16 cellular contexts compared by ENCODE assay signal in genomic region chr21:45432575-45433255, GRCh38. TPM values are rescaled to one million over a fixed set of nuclear protein-coding genes. Genes with fewer than 3 reads are reported as not detected.
DNase-seq lines count a peak whose midpoint lies in the region; ATAC-seq, FAIRE-seq and TF ChIP-seq lines count a peak whose summit lies in the region.
"Had no signal": no experiment of that assay in that cellular context is flagged by ENCODE, and none has a peak within 500 bp of the region (broad histone marks: within the 10 kb centered on the region; RNA-seq: fewer than 3 reads in every experiment).

No MANE protein-coding gene starts in this region.

- no peak for FAIRE-seq in A549 (lab: Jason Lieb, UNC)

- H3K4me1 ChIP-seq in A549 (peaks cover 40% of the 10 kb centered on the region), esophagus squamous epithelium (peaks cover 11 to 64% (median 18%) of the 10 kb centered on the region in 3 donors)
- H3K4me1 ChIP-seq: left lung had no signal

- H3K9me3 ChIP-seq in A549, result no peaks in the 10 kb centered on the region
- H3K9me3 ChIP-seq in esophagus squamous epithelium, result no peaks in the 10 kb centered on the region
- H3K9me3 ChIP-seq: left lung, spleen had no signal

- H3K4me3 ChIP-seq in A549 (no peak overlapping the region), esophagus squamous epithelium (no peak overlapping the region)
- H3K4me3 ChIP-seq: left lung, spleen had no signal

- H3K36me3 Mint-ChIP-seq in nephron (ENCODE audit: low read depth), result no peaks in the 10 kb centered on the region
- peaks cover 2% of the 10 kb centered on the region for H3K36me3 Mint-ChIP-seq in progenitor cell of endocrine pancreas (ENCODE audit: insufficient read depth)
- H3K36me3 Mint-ChIP-seq: stimulated activated effector memory CD8-positive, alpha-beta T cell treated with anti-CD3 and anti-CD28 coated beads, Interleukin-12 subunit alpha, Interleukin-12 subunit beta, amount 100 ng/mL, for 72 hours had no signal

- no peak for TF ChIP-seq RAD21 in A549 (conservative IDR thresholded peaks at IDR 0.05 in 1 of 2, IDR thresholded peaks at IDR 0.05 in 1 of 2)

- no peak for TF ChIP-seq POLR2A in A549 (IDR thresholded peaks at IDR 0.05; ENCODE audit: low read length)
- no peak for TF ChIP-seq POLR2A in esophagus squamous epithelium (IDR thresholded peaks at IDR 0.05)

- DNase-seq in A549 (ENCODE audit: low read depth in 1 of 2, low spot score in 1 of 2) (no peak), RWPE1 (ENCODE audit: low spot score) (no peak), esophagus squamous epithelium (lab: John Stamatoyannopoulos, UW) (no peak), T-helper 2 cell (no peak), NCI-H2227 (lab: John Stamatoyannopoulos, UW; ENCODE audit: unreplicated experiment) (no peak), UCSD-AML1 (lab: John Stamatoyannopoulos, UW; ENCODE audit: unreplicated experiment) (no peak), progenitor cell of endocrine pancreas (ENCODE audit: low spot score, unreplicated experiment) (no peak)
- DNase-seq: ACHN; activated CD4-positive, alpha-beta T cell treated with anti-CD3 and anti-CD28 coated beads, Interleukin-2, amount 50 U/mL, for 1 hour; activated naive CD4-positive, alpha-beta T cell treated with anti-CD3 and anti-CD28 coated beads, Interleukin-2, amount 50 U/mL, for 16 hours; Kasumi-1; spleen had no signal

- H3K27me3 Mint-ChIP-seq in nephron (ENCODE audit: low read depth) (no peaks in the 10 kb centered on the region), progenitor cell of endocrine pancreas (no peaks in the 10 kb centered on the region)

- TF ChIP-seq CTCF in A549 (IDR thresholded peaks at IDR 0.05) (no peak), RWPE1 (conservative IDR thresholded peaks at IDR 0.05; ENCODE audit: low read depth) (no peak), esophagus squamous epithelium (IDR thresholded peaks at IDR 0.05) (no peak), nephron (IDR thresholded peaks at IDR 0.05; ENCODE audit: unreplicated experiment in 3 of 3) (no peak), progenitor cell of endocrine pancreas (IDR thresholded peaks at IDR 0.05; ENCODE audit: unreplicated experiment) (no peak)

- CTCF ChIA-PET in A549 (lab: Yijun Ruan, JAX), result interaction anchor here (0.9 to 1.9 kb wide), 3 partner anchors 12 to 140 kb away, joined by 4 to 5 read pairs (median 4); no protein-coding TSS in a partner anchor
- CTCF ChIA-PET in RWPE1 (lab: Yijun Ruan, JAX), result interaction anchor here (0.5 to 0.7 kb wide), 2 partner anchors 9 to 142 kb away, joined by 3 read pairs; no protein-coding TSS in a partner anchor

- WGBS in A549 (ENCODE audit: missing lambda C conversion rate), result 68% methylated on average over 16 of the region's 16 CpGs
- 39 to 43% methylated on average over 8 to 14 of the region's 16 CpGs for WGBS in esophagus squamous epithelium, 2 donors

- no peaks in the 10 kb centered on the region for H3K36me3 ChIP-seq in esophagus squamous epithelium
- H3K36me3 ChIP-seq: left lung, spleen had no signal

- no peaks in the 10 kb centered on the region for H3K9me3 Mint-ChIP-seq in nephron
- no peaks in the 10 kb centered on the region for H3K9me3 Mint-ChIP-seq in progenitor cell of endocrine pancreas (ENCODE audit: low read depth)
- H3K9me3 Mint-ChIP-seq: stimulated activated effector memory CD8-positive, alpha-beta T cell treated with anti-CD3 and anti-CD28 coated beads, Interleukin-12 subunit alpha, Interleukin-12 subunit beta, amount 100 ng/mL, for 72 hours had no signal

- ATAC-seq in A549, result no peak
- ATAC-seq: left lung; stimulated activated effector memory CD8-positive, alpha-beta T cell treated with anti-CD3 and anti-CD28 coated beads, Interleukin-12 subunit alpha, Interleukin-12 subunit beta, amount 100 ng/mL, for 72 hours had no signal

- H3K27me3 ChIP-seq in esophagus squamous epithelium, result no peaks in the 10 kb centered on the region

- H3K27ac Mint-ChIP-seq in nephron (peak overlapping the region; percentile 90 to 95 (median 94)), progenitor cell of endocrine pancreas (no peak overlapping the region)
- H3K27ac Mint-ChIP-seq: stimulated activated effector memory CD8-positive, alpha-beta T cell treated with anti-CD3 and anti-CD28 coated beads, Interleukin-12 subunit alpha, Interleukin-12 subunit beta, amount 100 ng/mL, for 72 hours had no signal

- H3K4me1 Mint-ChIP-seq in nephron (peaks cover 56% of the 10 kb centered on the region), progenitor cell of endocrine pancreas (ENCODE audit: low read depth) (peaks cover 33% of the 10 kb centered on the region)
- H3K4me1 Mint-ChIP-seq: stimulated activated effector memory CD8-positive, alpha-beta T cell treated with anti-CD3 and anti-CD28 coated beads, Interleukin-12 subunit alpha, Interleukin-12 subunit beta, amount 100 ng/mL, for 72 hours had no signal

- H3K27ac ChIP-seq in A549, result peak overlapping the region; percentile 31 to 54
- H3K27ac ChIP-seq in RWPE1, result peak overlapping the region; percentile 15; the same call in 1 of the 2 replicates
- H3K27ac ChIP-seq in esophagus squamous epithelium, result peak overlapping the region; percentile 4 to 75 (median 64)
- H3K27ac ChIP-seq: epithelial cell of prostate, left lung had no signal

- intact Hi-C loops in esophagus squamous epithelium (cut with DNase I), result loop anchor here (10.0 kb wide), 2 partner anchors 58 to 478 kb away; no protein-coding TSS in a partner anchor

- POLR2A ChIA-PET in A549 (lab: Yijun Ruan, JAX) (no interaction called here), RWPE1 (lab: Yijun Ruan, JAX; ENCODE audit: low non-redundant PET) (no interaction called here)

- H3K4me2 ChIP-seq in A549, result peak overlapping the region; percentile 44

- TF ChIP-seq EP300 in A549 (IDR thresholded peaks at IDR 0.05), result no peak

- H3K4me3 Mint-ChIP-seq in nephron (peak overlapping the region; percentile 21 to 69 (median 25)), progenitor cell of endocrine pancreas (ENCODE audit: low read depth) (no peak overlapping the region)
- H3K4me3 Mint-ChIP-seq: stimulated activated effector memory CD8-positive, alpha-beta T cell treated with anti-CD3 and anti-CD28 coated beads, Interleukin-12 subunit alpha, Interleukin-12 subunit beta, amount 100 ng/mL, for 72 hours had no signal

TF ChIP-seq in A549, 52 proteins besides CTCF, POLR2A, EP300 and RAD21:
- TF ChIP-seq PHF8 (IDR thresholded peaks at IDR 0.05; ENCODE audit: borderline replicate concordance, low read depth) (no peak), KDM5A (IDR thresholded peaks at IDR 0.05) (no peak), NR3C1 (IDR thresholded peaks at IDR 0.05) (no peak), MYC (IDR thresholded peaks at IDR 0.05; ENCODE audit: borderline replicate concordance, low read length) (no peak), RARB (CRISPR knock-in tag; IDR thresholded peaks at IDR 0.05) (no peak), SREBF2 (IDR thresholded peaks at IDR 0.05) (no peak), NPAS2 (CRISPR knock-in tag; IDR thresholded peaks at IDR 0.05; ENCODE audit: borderline replicate concordance) (no peak)

RNA-seq across cellular contexts. Expression of gene COL18A1, which starts 27.8 kb away (rescaled TPM):
- polyA plus RNA-seq in A549 (2011; rRNA removed) (17.3 and 19.0 TPM in 2 replicates), A549 (2017; fragmentation: RNase III; extraction: RNeasy Plus Mini Kit Qiagen cat#74134 plus additional on column Dnase treatment) (76.7 to 89.7 TPM (median 88.4 TPM) in 3 replicates)
- 47.3 and 74.4 TPM in 2 replicates for polyA plus RNA-seq in A549 (2012; cell fraction: cytosol; rRNA removed)
- polyA plus RNA-seq in A549 (2012; cell fraction: nucleus; rRNA removed), result 362 and 470 TPM in 2 replicates
- 8.7 and 14.0 TPM in 2 replicates for polyA minus RNA-seq in A549 (2011; rRNA and poly(A)+ RNA removed)
- total RNA-seq in esophagus squamous epithelium (10 to 100 TPM; 38.9 to 69.0 (median 52.5) TPM), progenitor cell of endocrine pancreas (271 TPM in 2 replicates)
